In the genomic region with DNA sequence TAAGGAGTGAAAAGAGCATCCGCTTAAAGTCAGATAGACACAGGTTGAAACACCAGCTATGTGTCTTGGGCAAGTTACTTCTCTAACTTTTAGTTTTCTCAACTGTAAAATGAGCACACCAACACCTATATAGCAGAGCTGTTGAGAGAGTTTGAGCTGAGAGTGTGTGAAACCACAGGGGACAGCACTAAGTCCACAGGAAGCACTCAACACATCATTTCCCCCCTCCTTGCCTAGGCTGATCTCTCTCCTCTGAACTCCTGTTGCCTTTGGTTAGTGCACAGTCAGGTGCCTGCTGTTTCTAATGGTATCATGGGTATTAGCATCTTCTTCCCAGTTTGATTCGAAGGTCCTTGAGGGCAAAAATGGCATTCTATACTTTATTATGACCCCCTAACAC, we compare ENCODE assay signal across 25 cellular contexts.
DNase-seq lines count a peak whose midpoint lies in the region; ATAC-seq, FAIRE-seq and TF ChIP-seq lines count a peak whose summit lies in the region.
"Had no signal": no experiment of that assay in that cellular context is flagged by ENCODE, and none has a peak within 500 bp of the region (broad histone marks: within the 10 kb centered on the region; RNA-seq: fewer than 3 reads in every experiment).

No MANE protein-coding gene starts in this region.

- H2AFZ ChIP-seq in H9 (ENCODE audit: low read length) = no peak overlapping the region

- TF ChIP-seq CTCF in right atrium auricular region (IDR thresholded peaks at IDR 0.05) = no peak
- TF ChIP-seq CTCF in heart left ventricle (IDR thresholded peaks at IDR 0.05) = no peak
- TF ChIP-seq CTCF in H9 (conservative IDR thresholded peaks at IDR 0.05) = no peak
- TF ChIP-seq CTCF in brain microvascular endothelial cell (IDR thresholded peaks at IDR 0.05; ENCODE audit: low read depth, low read length, missing control alignments) = no peak

- H3K4me1 ChIP-seq in right atrium auricular region (peaks cover 0 to 48% of the 10 kb centered on the region in 2 donors), heart left ventricle (peaks cover 0 to 69% (median 32%) of the 10 kb centered on the region in 12 donors), H9 (ENCODE audit: insufficient read depth, low read length) (no peaks in the 10 kb centered on the region)
- peaks cover 22 to 27% of the 10 kb centered on the region in 2 donors for H3K4me1 ChIP-seq in naive thymus-derived CD4-positive, alpha-beta T cell (ENCODE audit: control insufficient read depth in 2 of 2, insufficient read depth in 2 of 2, low read length in 2 of 2)
- H3K4me1 ChIP-seq: vagina had no signal

- H3K4ac ChIP-seq in H9 (ENCODE audit: low read depth, low read length) = no peak overlapping the region

- H3K4me3 ChIP-seq in right atrium auricular region (no peak overlapping the region), heart left ventricle (no peak overlapping the region), brain microvascular endothelial cell (ENCODE audit: low read depth, low read length) (no peak overlapping the region)
- no peak overlapping the region for H3K4me3 ChIP-seq in naive thymus-derived CD4-positive, alpha-beta T cell (ENCODE audit: low read length)
- H3K4me3 ChIP-seq: SJSA1, spleen, thoracic aorta, vagina had no signal

- peaks cover 29 to 51% (median 37%) of the 10 kb centered on the region in 7 donors for H3K4me1 Mint-ChIP-seq in naive thymus-derived CD4-positive, alpha-beta T cell
- peaks cover 0 to 9% of the 10 kb centered on the region in 2 experiments; a peak in 2 of 4 replicates for H3K4me1 Mint-ChIP-seq in H9

- no peak overlapping the region for H3T11ph ChIP-seq in H9 (ENCODE audit: low read length)

- CTCF ChIA-PET in naive thymus-derived CD4-positive, alpha-beta T cell (lab: Charles Lee) = no interaction called here

- peak overlapping the region in 1 of 10 donors; percentile 19 for H3K4me3 Mint-ChIP-seq in naive thymus-derived CD4-positive, alpha-beta T cell
- no peak overlapping the region for H3K4me3 Mint-ChIP-seq in H9
- H3K4me3 Mint-ChIP-seq: brain; CD4-positive, CD25-positive, alpha-beta regulatory T cell; stimulated activated naive B cell treated with anti-CD40 and anti-IgM and Interleukin-4, amounts not matched to agents 10 μg/mL and 1 μg/mL and 100 μg/mL, for 72 hours had no signal

- H3K79me2 ChIP-seq in H9 (ENCODE audit: insufficient read depth, low read length) = no peaks in the 10 kb centered on the region

- no peak for TF ChIP-seq POLR2A in heart left ventricle (IDR thresholded peaks at IDR 0.05)

- H3K23me2 ChIP-seq in H9 (ENCODE audit: insufficient read length, low read depth, low read length, poor library complexity, severe bottlenecking) = no peaks in the 10 kb centered on the region

- no peak overlapping the region for H2BK5ac ChIP-seq in H9 (ENCODE audit: insufficient read length, low read length)

- peak overlapping the region; percentile 84 to 87 for H3K27ac ChIP-seq in right atrium auricular region
- peak overlapping the region in 6 of 12 donors; percentile 44 to 93 (median 89) for H3K27ac ChIP-seq in heart left ventricle
- no peak overlapping the region for H3K27ac ChIP-seq in naive thymus-derived CD4-positive, alpha-beta T cell (ENCODE audit: low read depth, low read length)
- H3K27ac ChIP-seq in H9 (ENCODE audit: insufficient read length, low read depth, low read length) = no peak overlapping the region
- H3K27ac ChIP-seq in brain microvascular endothelial cell = no peak overlapping the region
- H3K27ac ChIP-seq: HL-60, SJSA1, thoracic aorta, vagina had no signal

- H3K36me3 ChIP-seq in right atrium auricular region (no peaks in the 10 kb centered on the region), heart left ventricle (peaks cover 0 to 13% (median 0%) of the 10 kb centered on the region in 9 donors), brain microvascular endothelial cell (replicated peaks) (peaks cover 2% of the 10 kb centered on the region)
- H3K36me3 ChIP-seq in naive thymus-derived CD4-positive, alpha-beta T cell (ENCODE audit: control insufficient read depth in 2 of 3, insufficient read depth in 3 of 3, low read length in 3 of 3) = no peaks in the 10 kb centered on the region
- H3K36me3 ChIP-seq: SJSA1, spleen, thoracic aorta, vagina had no signal

- H3K27me3 Mint-ChIP-seq in naive thymus-derived CD4-positive, alpha-beta T cell = peaks cover 0 to under 1% (median 0%) of the 10 kb centered on the region in 5 donors
- H3K27me3 Mint-ChIP-seq in H9 (ENCODE audit: low read depth) = no peaks in the 10 kb centered on the region; the same call in 1 of the 2 replicates
- H3K27me3 Mint-ChIP-seq: CD4-positive, CD25-positive, alpha-beta regulatory T cell; stimulated activated naive B cell treated with anti-CD40 and anti-IgM and Interleukin-4, amounts not matched to agents 10 μg/mL and 1 μg/mL and 100 μg/mL, for 72 hours had no signal

- H4K8ac ChIP-seq in H9 (replicated peaks; ENCODE audit: insufficient read length, low read depth, low read length) = no peak overlapping the region

- peak; percentile 83 for FAIRE-seq in HTR-8/SVneo (lab: Jason Lieb, UNC)
- FAIRE-seq: D721Med, H1 had no signal

- no peak overlapping the region for H3K56ac ChIP-seq in H9 (ENCODE audit: insufficient read length, low read depth, low read length)

- no peak overlapping the region for H2BK15ac ChIP-seq in H9 (ENCODE audit: low read depth, low read length)

- H2BK20ac ChIP-seq in H9 (ENCODE audit: low read depth, low read length, poor library complexity, severe bottlenecking) = no peak overlapping the region

- POLR2A ChIA-PET in naive thymus-derived CD4-positive, alpha-beta T cell (lab: Charles Lee) = interaction anchor here (0.6 kb wide), 1 partner anchor 153 kb away, joined by 4 read pairs; no protein-coding TSS in a partner anchor

- H3K18ac ChIP-seq in H9 (ENCODE audit: insufficient read length, low read depth, low read length) = no peak overlapping the region

- H3K23ac ChIP-seq in H9 (ENCODE audit: insufficient read length, low read depth, low read length) = no peak overlapping the region

- no peak overlapping the region for H4K91ac ChIP-seq in H9 (ENCODE audit: insufficient read length, low read depth, low read length)

- ATAC-seq in heart left ventricle = no peak
- ATAC-seq in naive thymus-derived CD4-positive, alpha-beta T cell = peak; percentile 55

- DNase-seq in right atrium auricular region (ENCODE audit: low spot score) (no peak), heart left ventricle (no peak), HTR-8/SVneo (ENCODE audit: insufficient read length, low spot score) (no peak), H9 (no peak), HPDE6-E6E7 (ENCODE audit: extremely low spot score) (no peak), brain microvascular endothelial cell (no peak)
- DNase-seq in naive thymus-derived CD4-positive, alpha-beta T cell = peak in 1 of 9 donors; percentile 2
- DNase-seq: activated CD4-positive, CD25-positive, alpha-beta regulatory T cell treated with anti-CD3 and anti-CD28 coated beads, Interleukin-2, amount 50 U/mL, for 72 hours; CD4-positive, CD25-positive, alpha-beta regulatory T cell; effector CD4-positive, alpha-beta T cell; mesendoderm; NCI-H1105; NCI-H1930; NCI-H526 treated with DMSO at 0.1 percent for 48 hours; retina; spleen; stimulated activated CD4-positive, alpha-beta T cell treated with anti-CD3 and anti-CD28 coated beads, Interleukin-2, amount 100 ng/mL, for 48 hours; stimulated activated naive B cell treated with anti-CD40 and anti-IgM and Interleukin-4, amounts not matched to agents 10 μg/mL and 1 μg/mL and 100 μg/mL, for 72 hours had no signal

- H3K79me1 ChIP-seq in H9 (ENCODE audit: insufficient read depth, low read depth, low read length, poor library complexity, severe bottlenecking) = no peaks in the 10 kb centered on the region

- peaks cover 0 to 7% (median 0%) of the 10 kb centered on the region in 5 donors for H3K36me3 Mint-ChIP-seq in naive thymus-derived CD4-positive, alpha-beta T cell
- no peaks in the 10 kb centered on the region for H3K36me3 Mint-ChIP-seq in H9 (ENCODE audit: insufficient read depth in 1 of 3, low read depth in 3 of 3)
- H3K36me3 Mint-ChIP-seq: brain; CD4-positive, CD25-positive, alpha-beta regulatory T cell had no signal

- 90 to 98% (median 97%) methylated on average over 2 of the region's 2 CpGs for WGBS in heart left ventricle, 4 donors
- no CpG with 5 or more reads among the region's 2 CpGs for WGBS in H9 (ENCODE audit: extremely low coverage, insufficient read length, low lambda C conversion rate)

- H3K9ac ChIP-seq in H9 (ENCODE audit: extremely low read depth, insufficient read length, low read length) = no peak overlapping the region

- H2AK5ac ChIP-seq in H9 (ENCODE audit: insufficient read length, low read length) = no peak overlapping the region

- no peak overlapping the region for H3K14ac ChIP-seq in H9 (ENCODE audit: insufficient read depth, low read length)

- in situ Hi-C loops in brain microvascular endothelial cell (cut with HindIII; ENCODE audit: low pct_ligation_motif_present, low sequenced_read_pairs) = no loop called here

- no peaks in the 10 kb centered on the region for H4K20me1 ChIP-seq in H9 (ENCODE audit: control insufficient read depth, insufficient read depth, insufficient read length)

- H3K9me3 Mint-ChIP-seq in naive thymus-derived CD4-positive, alpha-beta T cell = peaks cover 0 to 5% (median 0%) of the 10 kb centered on the region in 11 donors
- H3K9me3 Mint-ChIP-seq in H9 = no peaks in the 10 kb centered on the region; a peak in 1 of 5 replicates
- H3K9me3 Mint-ChIP-seq: brain; CD4-positive, CD25-positive, alpha-beta regulatory T cell; stimulated activated naive B cell treated with anti-CD40 and anti-IgM and Interleukin-4, amounts not matched to agents 10 μg/mL and 1 μg/mL and 100 μg/mL, for 72 hours had no signal

- no peak overlapping the region for H2BK12ac ChIP-seq in H9 (ENCODE audit: insufficient read length, low read depth, low read length)

- no peak overlapping the region for H4K5ac ChIP-seq in H9 (ENCODE audit: insufficient read length, low read depth, low read length)

- H3K27ac Mint-ChIP-seq in naive thymus-derived CD4-positive, alpha-beta T cell = peak overlapping the region in 2 of 9 donors; percentile 5 to 52
- H3K27ac Mint-ChIP-seq in H9 = no peak overlapping the region
- H3K27ac Mint-ChIP-seq: CD4-positive, CD25-positive, alpha-beta regulatory T cell; stimulated activated naive B cell treated with anti-CD40 and anti-IgM and Interleukin-4, amounts not matched to agents 10 μg/mL and 1 μg/mL and 100 μg/mL, for 72 hours had no signal

- H3K9me3 ChIP-seq in right atrium auricular region (no peaks in the 10 kb centered on the region), heart left ventricle (no peaks in the 10 kb centered on the region), H9 (ENCODE audit: control insufficient read depth, low read depth, low read length) (no peaks in the 10 kb centered on the region)
- H3K9me3 ChIP-seq in naive thymus-derived CD4-positive, alpha-beta T cell (ENCODE audit: control insufficient read depth in 2 of 3, low read length in 3 of 3) = no peaks in the 10 kb centered on the region
- H3K9me3 ChIP-seq: SJSA1, spleen, thoracic aorta, vagina had no signal

- H3K27me3 ChIP-seq in right atrium auricular region (no peaks in the 10 kb centered on the region), heart left ventricle (no peaks in the 10 kb centered on the region), H9 (ENCODE audit: insufficient read depth, low read length) (no peaks in the 10 kb centered on the region), brain microvascular endothelial cell (replicated peaks) (no peaks in the 10 kb centered on the region)
- H3K27me3 ChIP-seq in naive thymus-derived CD4-positive, alpha-beta T cell (ENCODE audit: control insufficient read depth in 2 of 2, insufficient read depth in 2 of 2, low read length in 2 of 2) = no peaks in the 10 kb centered on the region
- H3K27me3 ChIP-seq: SJSA1, spleen, vagina had no signal

- intact Hi-C loops in heart left ventricle (cut with DNase I) = loop anchor here in 7 of 10 donors (5.0 to 10.0 kb wide), 3 partner anchors 98 to 178 kb away; partner anchors contain the start of gene DPF3 (in 6 of the 7)
- intact Hi-C loops in naive thymus-derived CD4-positive, alpha-beta T cell (cut with micrococcal nuclease) = no loop called here

- H3K4me2 ChIP-seq in H9 (ENCODE audit: insufficient read depth, insufficient read length, low read length) = no peak overlapping the region

- no peak overlapping the region for H2BK120ac ChIP-seq in H9 (ENCODE audit: low read depth, low read length, poor library complexity, severe bottlenecking)

Comparison
In these comparisons a context has a peak if more than half of its experiments do, and no peak if none do; other contexts are left out.
1. H3K27ac ChIP-seq: peak in right atrium auricular region (2 of 2); none in naive thymus-derived CD4-positive, alpha-beta T cell (single experiment), H9 (single experiment) and brain microvascular endothelial cell (single experiment).
2. intact Hi-C loops: an anchor here in heart left ventricle (5.0 to 10.0 kb wide); none called in naive thymus-derived CD4-positive, alpha-beta T cell.